8 cellular contexts compared by ENCODE assay signal in the genomic region with DNA sequence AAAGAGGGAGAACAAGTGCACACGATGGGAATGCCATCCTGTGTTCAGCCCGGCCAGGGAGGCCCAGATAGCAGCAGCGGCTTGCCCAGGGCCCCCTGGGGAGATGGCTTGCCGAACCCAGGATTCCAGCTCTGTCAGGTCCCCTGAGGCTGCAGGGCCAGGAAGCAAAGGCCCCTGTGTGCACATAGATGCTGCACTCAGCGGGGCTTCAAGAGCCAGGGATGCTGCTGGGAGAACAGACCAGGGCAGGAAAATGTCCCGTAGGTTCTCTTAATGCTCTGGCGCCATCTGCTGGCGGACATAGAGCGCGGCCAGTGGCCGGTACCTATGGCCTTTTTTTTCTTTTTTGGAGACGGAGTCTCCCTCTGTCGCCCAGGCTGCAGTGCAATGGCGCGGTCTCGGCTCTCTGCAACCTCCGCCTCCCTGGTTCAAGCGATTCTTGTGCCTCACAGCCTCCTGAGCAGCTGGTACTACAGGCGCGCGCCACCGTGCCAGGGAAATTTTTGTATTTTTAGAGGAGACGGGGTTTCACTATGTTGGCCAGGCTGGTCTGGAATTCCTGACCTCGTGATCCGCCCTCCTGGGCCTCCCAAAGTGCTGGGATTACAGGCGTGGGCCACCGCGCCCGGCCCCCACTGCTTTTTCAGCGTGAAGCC. TPM values are rescaled to one million over a fixed set of nuclear protein-coding genes. Genes with fewer than 3 reads are reported as not detected.
DNase-seq lines count a peak whose midpoint lies in the region; ATAC-seq and TF ChIP-seq lines count a peak whose summit lies in the region.

No MANE protein-coding gene starts in this region.

- no peak for TF ChIP-seq CTCF in lower leg skin (IDR thresholded peaks at IDR 0.05)

- WGBS in lower leg skin, 2 donors = 58% methylated on average over 26 to 28 of the region's 30 CpGs

- H3K4me3 ChIP-seq in lower leg skin (ENCODE audit: low read depth, poor library complexity, severe bottlenecking) = no peak overlapping the region

- no peak for TF ChIP-seq POLR2A in lower leg skin (IDR thresholded peaks at IDR 0.05)

- intact Hi-C loops in lower leg skin (cut with DNase I; ENCODE audit: low total_unique reads) = loop anchor here (10.0 kb wide), 1 partner anchor 82 kb away; no protein-coding TSS in a partner anchor

- ATAC-seq in GM18873 (IDR thresholded peaks at IDR 0.05; ENCODE audit: low FRiP score, unreplicated experiment) (peak; percentile 81), HG03097 (IDR thresholded peaks at IDR 0.05; ENCODE audit: low FRiP score, unreplicated experiment) (peak; percentile 78)

- DNase-seq in AG20443 (ENCODE audit: low spot score) (peak; percentile 92), NCI-H446 treated with DMSO at 0.1 percent for 48 hours (lab: John Stamatoyannopoulos, UW) (peak; percentile 27), dedifferentiated amniotic fluid mesenchymal stem cell (ENCODE audit: extremely low spot score) (peak; percentile 67), lower leg skin (ENCODE audit: low spot score in 2 of 2) (peak; percentile 50 to 91)
- DNase-seq in activated CD4-positive, alpha-beta T cell treated with anti-CD3 and anti-CD28 coated beads, Interleukin-2, amount 50 U/mL, for 24 hours (ENCODE audit: low read depth in 1 of 2, low spot score in 1 of 2) = peak; percentile 47 to 48
- DNase-seq in stimulated activated CD4-positive, alpha-beta T cell treated with anti-CD3 and anti-CD28 coated beads, TNF-alpha, amount 100 ng/mL, for 48 hours (ENCODE audit: low read depth in 3 of 3) = peak; percentile 43 to 64 (median 60)

RNA-seq across cellular contexts. Expression of a gene that starts 22.4 kb away (rescaled TPM):
- total RNA-seq in lower leg skin = 10 to 100 TPM in 2 of 4 donors, 1 to 10 TPM in 2; 8.1 to 11.8 (median 9.5) TPM

RNA-seq across cellular contexts. Expression of a gene that starts 59.8 kb away (rescaled TPM):
- 10 to 100 TPM; 31.9 to 65.6 (median 52.7) TPM for total RNA-seq in lower leg skin

Comparison
In these comparisons a context has a peak if more than half of its experiments do, and no peak if none do; other contexts are left out.
1. DNase-seq: peak in every context shown above with its lines; median percentile 92 in AG20443; 70 in lower leg skin; 67 in dedifferentiated amniotic fluid mesenchymal stem cell; 60 in stimulated activated CD4-positive, alpha-beta T cell treated with anti-CD3 and anti-CD28 coated beads, TNF-alpha, amount 100 ng/mL, for 48 hours; 48 in activated CD4-positive, alpha-beta T cell treated with anti-CD3 and anti-CD28 coated beads, Interleukin-2, amount 50 U/mL, for 24 hours; 27 in NCI-H446 treated with DMSO at 0.1 percent for 48 hours.